In the genomic region with DNA sequence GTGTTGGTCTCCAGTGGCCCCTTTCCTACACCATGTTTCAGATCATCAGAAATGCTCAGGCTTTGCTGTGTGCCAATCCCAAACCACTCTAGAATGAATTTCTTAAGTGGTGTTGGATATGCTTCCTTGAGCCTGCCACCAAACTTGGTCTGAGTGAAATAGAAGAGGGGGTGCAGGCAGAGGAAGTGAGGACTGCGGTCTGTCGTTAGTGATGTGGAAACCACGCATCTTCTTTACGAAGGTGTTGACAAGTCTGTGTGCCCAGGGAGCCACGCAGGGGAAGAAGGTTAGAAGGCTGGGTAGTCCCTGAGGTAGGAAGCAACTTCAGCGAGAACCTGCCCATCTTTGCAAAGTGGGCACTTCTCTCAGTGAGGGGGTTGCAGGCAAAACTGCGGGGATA, we compare ENCODE assay signal across 18 cellular contexts.
DNase-seq lines count a peak whose midpoint lies in the region; ATAC-seq and TF ChIP-seq lines count a peak whose summit lies in the region.
"Had no signal": no experiment of that assay in that cellular context is flagged by ENCODE, and none has a peak within 500 bp of the region (broad histone marks: within the 10 kb centered on the region; RNA-seq: fewer than 3 reads in every experiment).

No MANE protein-coding gene starts in this region.

- no peak for TF ChIP-seq CTCF in GM12864 (IDR thresholded peaks at IDR 0.05; ENCODE audit: low read depth, low read length, missing control alignments)
- no peak for TF ChIP-seq CTCF in brain (conservative IDR thresholded peaks at IDR 0.05)

- H3K4me3 Mint-ChIP-seq in brain: no peak overlapping the region
- H3K4me3 Mint-ChIP-seq: activated B cell treated with CpG ODN at 0.5 μM for 24 hours; activated CD8-positive, alpha-beta memory T cell treated with anti-CD3 and anti-CD28 coated beads, Interleukin-2, amount 10 ng/mL, durations not matched to agents 7 days and 5 days; T-helper 17 cell had no signal

- DNase-seq in GM12864 (ENCODE audit: low read depth) (peak; percentile 7), RPMI8226 (no peak), NCI-H2107 treated with DMSO at 0.1 percent for 48 hours (lab: John Stamatoyannopoulos, UW; ENCODE audit: unreplicated experiment) (no peak), cerebellum (ENCODE audit: low spot score) (no peak)
- DNase-seq: activated B cell treated with CpG ODN at 0.5 μM for 24 hours; activated CD8-positive, alpha-beta memory T cell treated with anti-CD3 and anti-CD28 coated beads, Interleukin-2, amount 10 ng/mL, durations not matched to agents 7 days and 5 days; activated effector memory CD4-positive, alpha-beta T cell treated with anti-CD3 and anti-CD28 coated beads, Interleukin-2, amount 50 U/mL, for 16 hours; caudate nucleus; effector memory CD4-positive, alpha-beta T cell; KBM-7; kidney glomerular epithelial cell; NCI-H1105 treated with DMSO at 0.1 percent for 48 hours; T-helper 17 cell had no signal

- H3K4me3 ChIP-seq in GM12864 (ENCODE audit: low read depth, low read length): no peak overlapping the region
- H3K4me3 ChIP-seq: right atrium auricular region had no signal

- peaks cover 59% of the 10 kb centered on the region for H3K4me1 Mint-ChIP-seq in brain
- H3K4me1 Mint-ChIP-seq: activated B cell treated with CpG ODN at 0.5 μM for 24 hours; activated CD8-positive, alpha-beta memory T cell treated with anti-CD3 and anti-CD28 coated beads, Interleukin-2, amount 10 ng/mL, durations not matched to agents 7 days and 5 days; T-helper 17 cell had no signal

- peaks cover 0 to 2% (median 0%) of the 10 kb centered on the region in 5 experiments for H3K9me3 Mint-ChIP-seq in brain
- H3K9me3 Mint-ChIP-seq: activated B cell treated with CpG ODN at 0.5 μM for 24 hours had no signal

- ATAC-seq in GM19328 (IDR thresholded peaks at IDR 0.05; ENCODE audit: unreplicated experiment) (peak; percentile 55), HG03025 (IDR thresholded peaks at IDR 0.05; ENCODE audit: low FRiP score, unreplicated experiment) (peak; percentile 85), GM21528 (IDR thresholded peaks at IDR 0.05; ENCODE audit: low FRiP score, unreplicated experiment) (no peak)
- ATAC-seq: activated CD8-positive, alpha-beta memory T cell treated with anti-CD3 and anti-CD28 coated beads, Interleukin-2, amount 10 ng/mL, durations not matched to agents 7 days and 5 days; T-helper 17 cell had no signal

- no peaks in the 10 kb centered on the region for H3K36me3 Mint-ChIP-seq in brain
- H3K36me3 Mint-ChIP-seq: activated CD8-positive, alpha-beta memory T cell treated with anti-CD3 and anti-CD28 coated beads, Interleukin-2, amount 10 ng/mL, durations not matched to agents 7 days and 5 days had no signal

- peak overlapping the region in 3 of 5 experiments; percentile 78 to 92 (median 82) for H3K27ac Mint-ChIP-seq in brain
- H3K27ac Mint-ChIP-seq: activated B cell treated with CpG ODN at 0.5 μM for 24 hours; activated CD8-positive, alpha-beta memory T cell treated with anti-CD3 and anti-CD28 coated beads, Interleukin-2, amount 10 ng/mL, durations not matched to agents 7 days and 5 days; T-helper 17 cell had no signal

- H3K27me3 Mint-ChIP-seq in brain: peaks cover 33% of the 10 kb centered on the region
